Comparison of ENCODE assay signal across 2 cellular contexts in the genomic region with DNA sequence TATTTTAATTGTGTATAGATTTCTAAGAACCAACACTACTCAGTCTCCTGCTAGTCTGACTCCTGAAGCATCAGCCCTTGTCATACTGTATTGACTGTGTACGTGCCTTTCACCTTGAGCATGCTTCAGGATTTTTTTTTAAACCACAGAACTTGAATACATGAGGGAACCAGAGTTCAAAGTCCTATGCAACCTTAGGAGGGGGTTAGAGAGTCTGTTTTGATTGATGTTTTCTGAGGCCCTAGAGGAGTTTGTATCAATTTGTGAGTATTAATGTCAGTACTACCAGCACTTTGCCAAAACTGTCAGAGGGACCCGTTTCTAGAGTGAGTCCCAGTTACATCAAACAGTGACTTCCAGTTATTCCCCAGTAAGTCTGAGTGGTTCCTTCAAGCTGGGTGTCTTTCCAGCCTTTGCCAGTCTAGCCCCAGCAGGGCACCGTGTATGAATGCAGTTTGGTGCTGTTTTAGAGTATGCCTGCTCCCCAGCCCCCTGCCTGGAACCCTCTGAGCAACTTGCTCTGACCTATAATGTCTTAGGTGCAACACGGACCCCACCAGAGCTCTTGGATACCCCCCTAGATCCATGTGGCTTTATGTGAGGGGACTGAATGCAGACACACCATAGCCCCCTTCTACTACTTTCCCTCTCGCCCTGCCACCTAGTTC.
TF ChIP-seq lines count a peak whose summit lies in the region.

No MANE protein-coding gene starts in this region.

TF ChIP-seq in K562, 482 proteins besides CTCF, POLR2A, EP300 and RAD21 (continued from another document and continues in another):
- TF ChIP-seq TFAP4 (CRISPR knock-in tag; IDR thresholded peaks at IDR 0.05; ENCODE audit: borderline replicate concordance) (no peak), E2F6 (IDR thresholded peaks at IDR 0.05; ENCODE audit: borderline replicate concordance in 1 of 2, extremely low read depth in 1 of 2, insufficient read depth in 1 of 2, insufficient read length in 1 of 2, low read depth in 1 of 2, low read length in 1 of 2, poor library complexity in 1 of 2, severe bottlenecking in 1 of 2) (no peak), RFX1 (IDR thresholded peaks at IDR 0.05) (no peak), PRMT5 (CRISPR knock-in tag; IDR thresholded peaks at IDR 0.05) (no peak), RBM15 (IDR thresholded peaks at IDR 0.05; ENCODE audit: insufficient read depth, low read length) (no peak), BRCA1 (IDR thresholded peaks at IDR 0.05) (no peak), BRCA1 (CRISPR knock-in tag; IDR thresholded peaks at IDR 0.05) (no peak), MEIS2 (IDR thresholded peaks at IDR 0.05; ENCODE audit: partially characterized antibody) (no peak), ZNF551 (CRISPR knock-in tag; IDR thresholded peaks at IDR 0.05) (no peak), CBFA2T2 (conservative IDR thresholded peaks at IDR 0.05) (no peak), WHSC1 (IDR thresholded peaks at IDR 0.05; ENCODE audit: low read length) (no peak), ILF3 (IDR thresholded peaks at IDR 0.05; ENCODE audit: borderline replicate concordance) (no peak), ZNF75A (CRISPR knock-in tag; IDR thresholded peaks at IDR 0.05) (no peak), MTA3 (IDR thresholded peaks at IDR 0.05; ENCODE audit: borderline replicate concordance) (no peak), LCOR (CRISPR knock-in tag; IDR thresholded peaks at IDR 0.05) (no peak), ZNF384 (IDR thresholded peaks at IDR 0.05; ENCODE audit: low read depth, low read length) (no peak), ZNF512 (tag; IDR thresholded peaks at IDR 0.05) (no peak), ZBTB17 (CRISPR knock-in tag; IDR thresholded peaks at IDR 0.05) (no peak), ZNF395 (CRISPR knock-in tag; IDR thresholded peaks at IDR 0.05) (0 out of 2 replicates have a peak, but pooled peaks have one; percentile 44), ZFX (CRISPR knock-in tag; IDR thresholded peaks at IDR 0.05) (no peak), ARID3B (CRISPR knock-in tag; IDR thresholded peaks at IDR 0.05; ENCODE audit: borderline replicate concordance) (no peak)
- TF ChIP-seq, protein P1, sequence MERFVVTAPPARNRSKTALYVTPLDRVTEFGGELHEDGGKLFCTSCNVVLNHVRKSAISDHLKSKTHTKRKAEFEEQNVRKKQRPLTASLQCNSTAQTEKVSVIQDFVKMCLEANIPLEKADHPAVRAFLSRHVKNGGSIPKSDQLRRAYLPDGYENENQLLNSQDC (CRISPR knock-in tag; IDR thresholded peaks at IDR 0.05): no peak
- TF ChIP-seq, protein P2, sequence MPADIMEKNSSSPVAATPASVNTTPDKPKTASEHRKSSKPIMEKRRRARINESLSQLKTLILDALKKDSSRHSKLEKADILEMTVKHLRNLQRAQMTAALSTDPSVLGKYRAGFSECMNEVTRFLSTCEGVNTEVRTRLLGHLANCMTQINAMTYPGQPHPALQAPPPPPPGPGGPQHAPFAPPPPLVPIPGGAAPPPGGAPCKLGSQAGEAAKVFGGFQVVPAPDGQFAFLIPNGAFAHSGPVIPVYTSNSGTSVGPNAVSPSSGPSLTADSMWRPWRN (IDR thresholded peaks at IDR 0.05; ENCODE audit: low read depth): no peak

TF ChIP-seq in HepG2, 621 proteins besides CTCF, POLR2A, EP300 and RAD21 (continued from another document and continues in another):
- TF ChIP-seq ZNF83 (CRISPR knock-in tag; IDR thresholded peaks at IDR 0.05; ENCODE audit: borderline replicate concordance) (0 out of 2 replicates have a peak, but pooled peaks have one; percentile 26), THAP11 (CRISPR knock-in tag; IDR thresholded peaks at IDR 0.05) (peak; percentile 63), ARNTL (CRISPR knock-in tag; IDR thresholded peaks at IDR 0.05) (no peak), ZNF557 (CRISPR knock-in tag; IDR thresholded peaks at IDR 0.05) (no peak), ZKSCAN1 (IDR thresholded peaks at IDR 0.05; ENCODE audit: low read length) (no peak), SIX1 (CRISPR knock-in tag; IDR thresholded peaks at IDR 0.05; ENCODE audit: borderline replicate concordance) (0 out of 2 replicates have a peak, but pooled peaks have one; percentile 15), ZNF224 (CRISPR knock-in tag; IDR thresholded peaks at IDR 0.05) (no peak), FOXM1 (CRISPR knock-in tag; IDR thresholded peaks at IDR 0.05) (no peak), JUN (CRISPR knock-in tag; IDR thresholded peaks at IDR 0.05) (no peak), ZNF318 (CRISPR knock-in tag; IDR thresholded peaks at IDR 0.05) (no peak), ZNF577 (CRISPR knock-in tag; IDR thresholded peaks at IDR 0.05; ENCODE audit: borderline replicate concordance, low read depth) (no peak), STAT6 (CRISPR knock-in tag; IDR thresholded peaks at IDR 0.05; ENCODE audit: borderline replicate concordance) (no peak), POLR2AphosphoS5 (IDR thresholded peaks at IDR 0.05; ENCODE audit: low read depth, low read length) (peak; percentile 42), NFRKB (IDR thresholded peaks at IDR 0.05) (no peak), BCLAF1 (IDR thresholded peaks at IDR 0.05) (no peak), PHF8 (CRISPR knock-in tag; IDR thresholded peaks at IDR 0.05) (no peak)
- TF ChIP-seq, protein P3, sequence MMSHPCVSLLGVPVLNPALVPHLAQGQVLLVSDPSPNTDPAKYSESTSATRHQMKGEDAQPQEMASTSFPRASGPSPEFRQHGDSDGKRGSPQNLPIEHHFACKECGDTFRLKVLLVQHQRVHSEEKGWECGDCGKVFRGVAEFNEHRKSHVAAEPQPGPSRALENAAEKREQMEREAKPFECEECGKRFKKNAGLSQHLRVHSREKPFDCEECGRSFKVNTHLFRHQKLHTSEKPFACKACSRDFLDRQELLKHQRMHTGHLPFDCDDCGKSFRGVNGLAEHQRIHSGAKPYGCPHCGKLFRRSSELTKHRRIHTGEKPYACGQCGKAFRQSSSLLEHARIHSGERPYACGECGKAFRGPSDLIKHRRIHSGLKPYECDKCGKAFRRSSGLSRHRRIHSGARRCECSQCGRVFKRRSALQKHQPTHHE (CRISPR knock-in tag; IDR thresholded peaks at IDR 0.05; ENCODE audit: borderline replicate concordance): no peak
- TF ChIP-seq, protein P4, sequence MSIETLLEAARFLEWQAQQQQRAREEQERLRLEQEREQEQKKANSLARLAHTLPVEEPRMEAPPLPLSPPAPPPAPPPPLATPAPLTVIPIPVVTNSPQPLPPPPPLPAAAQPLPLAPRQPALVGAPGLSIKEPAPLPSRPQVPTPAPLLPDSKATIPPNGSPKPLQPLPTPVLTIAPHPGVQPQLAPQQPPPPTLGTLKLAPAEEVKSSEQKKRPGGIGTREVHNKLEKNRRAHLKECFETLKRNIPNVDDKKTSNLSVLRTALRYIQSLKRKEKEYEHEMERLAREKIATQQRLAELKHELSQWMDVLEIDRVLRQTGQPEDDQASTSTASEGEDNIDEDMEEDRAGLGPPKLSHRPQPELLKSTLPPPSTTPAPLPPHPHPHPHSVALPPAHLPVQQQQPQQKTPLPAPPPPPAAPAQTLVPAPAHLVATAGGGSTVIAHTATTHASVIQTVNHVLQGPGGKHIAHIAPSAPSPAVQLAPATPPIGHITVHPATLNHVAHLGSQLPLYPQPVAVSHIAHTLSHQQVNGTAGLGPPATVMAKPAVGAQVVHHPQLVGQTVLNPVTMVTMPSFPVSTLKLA (IDR thresholded peaks at IDR 0.05): peak; percentile 57
